Comparison of ENCODE assay signal across 1 cellular context in genomic region chr7:88801046-88801445, GRCh38.
TF ChIP-seq lines count a peak whose summit lies in the region.

No MANE protein-coding gene starts in this region.

TF ChIP-seq in GM23338, 12 proteins besides CTCF, POLR2A, EP300 and RAD21 (continued from another document):
- TF ChIP-seq, protein P1, sequence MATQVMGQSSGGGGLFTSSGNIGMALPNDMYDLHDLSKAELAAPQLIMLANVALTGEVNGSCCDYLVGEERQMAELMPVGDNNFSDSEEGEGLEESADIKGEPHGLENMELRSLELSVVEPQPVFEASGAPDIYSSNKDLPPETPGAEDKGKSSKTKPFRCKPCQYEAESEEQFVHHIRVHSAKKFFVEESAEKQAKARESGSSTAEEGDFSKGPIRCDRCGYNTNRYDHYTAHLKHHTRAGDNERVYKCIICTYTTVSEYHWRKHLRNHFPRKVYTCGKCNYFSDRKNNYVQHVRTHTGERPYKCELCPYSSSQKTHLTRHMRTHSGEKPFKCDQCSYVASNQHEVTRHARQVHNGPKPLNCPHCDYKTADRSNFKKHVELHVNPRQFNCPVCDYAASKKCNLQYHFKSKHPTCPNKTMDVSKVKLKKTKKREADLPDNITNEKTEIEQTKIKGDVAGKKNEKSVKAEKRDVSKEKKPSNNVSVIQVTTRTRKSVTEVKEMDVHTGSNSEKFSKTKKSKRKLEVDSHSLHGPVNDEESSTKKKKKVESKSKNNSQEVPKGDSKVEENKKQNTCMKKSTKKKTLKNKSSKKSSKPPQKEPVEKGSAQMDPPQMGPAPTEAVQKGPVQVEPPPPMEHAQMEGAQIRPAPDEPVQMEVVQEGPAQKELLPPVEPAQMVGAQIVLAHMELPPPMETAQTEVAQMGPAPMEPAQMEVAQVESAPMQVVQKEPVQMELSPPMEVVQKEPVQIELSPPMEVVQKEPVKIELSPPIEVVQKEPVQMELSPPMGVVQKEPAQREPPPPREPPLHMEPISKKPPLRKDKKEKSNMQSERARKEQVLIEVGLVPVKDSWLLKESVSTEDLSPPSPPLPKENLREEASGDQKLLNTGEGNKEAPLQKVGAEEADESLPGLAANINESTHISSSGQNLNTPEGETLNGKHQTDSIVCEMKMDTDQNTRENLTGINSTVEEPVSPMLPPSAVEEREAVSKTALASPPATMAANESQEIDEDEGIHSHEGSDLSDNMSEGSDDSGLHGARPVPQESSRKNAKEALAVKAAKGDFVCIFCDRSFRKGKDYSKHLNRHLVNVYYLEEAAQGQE (IDR thresholded peaks at IDR 0.05; ENCODE audit: unreplicated experiment): no peak
- no peak for TF ChIP-seq ZNF462 (CRISPR knock-in tag; IDR thresholded peaks at IDR 0.05)
- no peak for TF ChIP-seq ZNF114 (CRISPR knock-in tag; IDR thresholded peaks at IDR 0.05)
- TF ChIP-seq EZH2 (IDR thresholded peaks at IDR 0.05; ENCODE audit: low read depth, unreplicated experiment): no peak
- no peak for TF ChIP-seq STAT1 (IDR thresholded peaks at IDR 0.05; ENCODE audit: unreplicated experiment)
- no peak for TF ChIP-seq CREB1 (CRISPR knock-in tag; IDR thresholded peaks at IDR 0.05; ENCODE audit: low read depth)
- TF ChIP-seq POLR2AphosphoS5 (IDR thresholded peaks at IDR 0.05; ENCODE audit: low read depth): no peak
- TF ChIP-seq NANOG (IDR thresholded peaks at IDR 0.05; ENCODE audit: borderline replicate concordance): no peak
- no peak for TF ChIP-seq EZH2phosphoT487 (IDR thresholded peaks at IDR 0.05; ENCODE audit: unreplicated experiment)
